ENCODE assay signal across 8 cellular contexts in the genomic region with DNA sequence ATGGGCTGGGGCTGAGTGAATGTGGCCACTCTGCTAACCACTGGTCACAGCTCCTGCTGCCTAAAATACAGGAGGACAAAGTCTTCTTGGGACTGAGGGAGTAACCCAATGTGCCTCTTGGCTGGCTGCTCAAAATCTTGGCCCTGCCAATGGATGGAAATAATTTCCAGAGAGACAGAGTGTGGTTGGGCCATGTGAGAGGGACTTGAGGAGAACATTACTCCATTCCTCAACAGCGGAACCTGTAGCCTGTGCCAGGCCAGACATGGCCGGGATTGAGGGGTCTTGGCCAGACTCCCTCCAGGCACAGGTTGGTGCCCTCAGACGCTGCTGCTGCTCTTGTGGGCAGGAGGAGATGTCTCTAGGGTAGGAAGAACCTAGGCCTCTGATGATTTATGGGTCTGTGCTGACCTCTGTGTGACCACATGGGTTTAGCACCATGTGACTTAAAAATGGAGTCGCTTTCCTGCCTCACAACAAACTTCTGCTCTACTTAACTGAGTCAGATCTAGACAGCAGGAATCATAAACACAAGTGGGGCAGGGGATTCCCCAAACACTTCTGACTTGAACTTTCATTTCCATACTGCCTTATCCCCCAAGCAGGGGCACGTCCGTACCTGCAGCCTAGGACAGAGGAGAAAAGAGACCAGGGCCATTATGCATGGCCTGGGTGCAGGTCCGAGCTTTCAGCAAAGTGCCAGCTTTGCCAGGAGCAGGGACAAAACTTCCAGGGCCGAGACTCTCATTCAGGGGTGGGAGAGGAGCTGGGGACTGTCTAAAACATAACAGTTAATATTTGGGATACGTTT.
A peak's percentile ranks its signal among the peaks of the same experiment; 100 is the strongest.
DNase-seq lines count a peak whose midpoint lies in the region; ATAC-seq, FAIRE-seq and TF ChIP-seq lines count a peak whose summit lies in the region.

No MANE protein-coding gene starts in this region.

- H3K4me1 Mint-ChIP-seq in osteocyte (ENCODE audit: unreplicated experiment) = peaks cover 7% of the 10 kb centered on the region

- H3K4me3 ChIP-seq in GM12864 (ENCODE audit: low read depth, low read length) = no peak overlapping the region; the same call in 1 of the 2 replicates
- H3K4me3 ChIP-seq in epithelial cell of esophagus (ENCODE audit: low read length) = no peak overlapping the region

- FAIRE-seq in RCC 7860 (lab: Jason Lieb, UNC) = no peak

- no peak overlapping the region for H3K27ac Mint-ChIP-seq in osteocyte (ENCODE audit: unreplicated experiment)

- H3K27me3 Mint-ChIP-seq in osteocyte (ENCODE audit: unreplicated experiment) = no peaks in the 10 kb centered on the region

- peak; percentile 75 for DNase-seq in GM12864 (ENCODE audit: low read depth)
- DNase-seq in RCC 7860 (ENCODE audit: low spot score) = peak; percentile 17
- peak; percentile 72 for DNase-seq in epithelial cell of esophagus (ENCODE audit: low read depth)
- DNase-seq in stimulated activated CD4-positive, alpha-beta T cell treated with anti-CD3 and anti-CD28 coated beads, Interleukin-2, amount 100 ng/mL, for 24 hours = peak; percentile 47 to 68
- DNase-seq in NCI-H2029 (lab: John Stamatoyannopoulos, UW) = no peak
- no peak for DNase-seq in osteocyte (ENCODE audit: extremely low spot score, unreplicated experiment)
- DNase-seq in SKM-1 treated with dmso at 0.1 percent for 144 hours (lab: John Stamatoyannopoulos, UW; ENCODE audit: unreplicated experiment) = no peak

- TF ChIP-seq CTCF in GM12864 (IDR thresholded peaks at IDR 0.05; ENCODE audit: low read depth, low read length, missing control alignments) = no peak
- TF ChIP-seq CTCF in epithelial cell of esophagus (IDR thresholded peaks at IDR 0.05; ENCODE audit: insufficient read depth, low read depth, low read length, missing control alignments) = no peak
- TF ChIP-seq CTCF in osteocyte (IDR thresholded peaks at IDR 0.05) = no peak

- no peaks in the 10 kb centered on the region for H3K36me3 Mint-ChIP-seq in osteocyte (ENCODE audit: unreplicated experiment)

- H3K9me3 Mint-ChIP-seq in osteocyte (ENCODE audit: unreplicated experiment) = no peaks in the 10 kb centered on the region

- ATAC-seq in GM21717 (IDR thresholded peaks at IDR 0.05; ENCODE audit: unreplicated experiment) = peak; percentile 83

- no peak overlapping the region for H3K4me3 Mint-ChIP-seq in osteocyte (ENCODE audit: unreplicated experiment)

Comparison
In these comparisons a context has a peak if more than half of its experiments do, and no peak if none do; other contexts are left out.
1. DNase-seq: peak in GM12864 (single experiment), RCC 7860 (single experiment), epithelial cell of esophagus (single experiment) and stimulated activated CD4-positive, alpha-beta T cell treated with anti-CD3 and anti-CD28 coated beads, Interleukin-2, amount 100 ng/mL, for 24 hours (2 of 2); none in NCI-H2029 (single experiment), osteocyte (single experiment) and SKM-1 treated with dmso at 0.1 percent for 144 hours (single experiment).